In genomic region chr2:236273126-236273525, GRCh38 we compare ENCODE assay signal across 23 cellular contexts. TPM values are rescaled to one million over a fixed set of nuclear protein-coding genes. Genes with fewer than 3 reads are reported as not detected.
DNase-seq lines count a peak whose midpoint lies in the region; FAIRE-seq and TF ChIP-seq lines count a peak whose summit lies in the region.
"Had no signal": no experiment of that assay in that cellular context is flagged by ENCODE, and none has a peak within 500 bp of the region (broad histone marks: within the 10 kb centered on the region; RNA-seq: fewer than 3 reads in every experiment).

No MANE protein-coding gene starts in this region.

- TF ChIP-seq CTCF in HL-60 (IDR thresholded peaks at IDR 0.05; ENCODE audit: insufficient read depth, low read length) (no peak), bronchial epithelial cell (IDR thresholded peaks at IDR 0.05; ENCODE audit: insufficient read depth, low read length, severe bottlenecking) (no peak)

- FAIRE-seq in bronchial epithelial cell (lab: Jason Lieb, UNC), result no peak
- FAIRE-seq: G401.6, GM12892 had no signal

- no peak overlapping the region for H3K27ac ChIP-seq in HL-60 (replicated peaks)
- H3K27ac ChIP-seq: C4-2B, PC-9 had no signal

- DNase-seq in HL-60 (ENCODE audit: low read depth in 1 of 2, low spot score in 1 of 2), result peak; percentile 1 to 45
- peak; percentile 29 for DNase-seq in M059J (ENCODE audit: low read depth)
- peak; percentile 1 for DNase-seq in bronchial epithelial cell (ENCODE audit: low read depth)
- DNase-seq in kidney tubule cell (ENCODE audit: low spot score), result peak; percentile 55
- no peak for DNase-seq in KBM-7
- no peak for DNase-seq in 8988T
- no peak for DNase-seq in GM19240 (ENCODE audit: insufficient read length, low spot score)
- DNase-seq in NCI-H187 (lab: John Stamatoyannopoulos, UW), result no peak
- DNase-seq: ACHN, GOT3, NCI-H1105 treated with DMSO at 0.1 percent for 48 hours, NCI-H2081, NCI-H2171, NCI-H345, NCI-H524, NCI-H774, PC-9, RPMI8226, SHP77 had no signal

- in situ Hi-C loops in KBM-7 (cut with MboI; ENCODE audit: low pct_unique_long_range_greater_than_20kb, low sequenced_read_pairs), result no loop called here

- no peaks in the 10 kb centered on the region for H3K27me3 ChIP-seq in HL-60 (ENCODE audit: insufficient read depth, poor library complexity, severe bottlenecking)
- H3K27me3 ChIP-seq in bronchial epithelial cell (ENCODE audit: control insufficient read depth, insufficient read depth, low read length), result no peaks in the 10 kb centered on the region

- H3K4me3 ChIP-seq in HL-60 (replicated peaks; ENCODE audit: insufficient read depth, low read length) (no peak overlapping the region), bronchial epithelial cell (ENCODE audit: low read depth, low read length) (no peak overlapping the region)
- H3K4me3 ChIP-seq: PC-9 had no signal

- H3K36me3 ChIP-seq in bronchial epithelial cell (ENCODE audit: control insufficient read depth, insufficient read depth, low read length), result no peaks in the 10 kb centered on the region

RNA-seq across cellular contexts. Expression of gene ASB18, which starts 8.9 kb away (rescaled TPM):
- 0.30 TPM in 1 of 2 replicates, not detected in the other for total RNA-seq in M059J (2014; rRNA removed; shearing (Covaris generic))
- 0.38 TPM in 1 of 2 replicates, not detected in the other for total RNA-seq in bronchial epithelial cell
- total RNA-seq: Daoy had no signal

Comparison
In these comparisons a context has a peak if more than half of its experiments do, and no peak if none do; other contexts are left out.
1. DNase-seq: peak in HL-60 (2 of 2), M059J (single experiment), bronchial epithelial cell (single experiment) and kidney tubule cell (single experiment); none in KBM-7 (single experiment), 8988T (single experiment), GM19240 (single experiment) and NCI-H187 (0 of 2).